28 cellular contexts compared by ENCODE assay signal in the genomic region with DNA sequence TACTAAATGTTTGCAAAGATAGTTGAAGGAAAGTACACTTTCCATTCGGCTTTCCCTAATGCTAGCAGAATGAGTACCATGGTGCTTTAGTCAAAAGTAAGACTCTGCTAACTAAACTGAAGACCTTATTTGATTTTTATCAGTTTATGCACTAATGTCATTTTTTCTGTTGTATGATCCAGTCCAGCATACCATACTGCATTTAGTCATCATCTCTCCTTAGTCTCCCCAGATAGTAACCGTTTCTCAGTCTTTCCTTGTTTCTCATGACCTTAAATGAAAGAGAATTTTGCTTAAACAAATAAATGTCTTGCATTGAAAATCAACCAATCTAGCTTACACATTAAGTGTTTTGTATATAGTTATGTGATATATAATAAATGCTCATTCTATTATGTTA.
"Had no signal": no experiment of that assay in that cellular context is flagged by ENCODE, and none has a peak within 500 bp of the region (broad histone marks: within the 10 kb centered on the region; RNA-seq: fewer than 3 reads in every experiment).

No MANE protein-coding gene starts in this region.

- H3K27ac ChIP-seq: body of pancreas, breast epithelium, Peyer's patch, WERI-Rb-1 had no signal

- H3K36me3 ChIP-seq: breast epithelium, Peyer's patch, WERI-Rb-1 had no signal

- DNase-seq: activated CD4-positive, alpha-beta T cell treated with anti-CD3 and anti-CD28 coated beads for 1 hour; activated CD4-positive, alpha-beta T cell treated with anti-CD3 and anti-CD28 coated beads for 48 hours; activated CD4-positive, alpha-beta T cell treated with anti-CD3 and anti-CD28 coated beads, Interleukin-2, amount 50 U/mL, for 4 hours; activated CD4-positive, CD25-positive, alpha-beta regulatory T cell; activated CD8-positive, alpha-beta T cell treated with anti-CD3 and anti-CD28 coated beads for 36 hours; activated effector memory CD4-positive, alpha-beta T cell treated with anti-CD3 and anti-CD28 coated beads, Interleukin-2, amount 50 U/mL, for 16 hours; activated naive CD4-positive, alpha-beta T cell; activated naive CD4-positive, alpha-beta T cell treated with anti-CD3 and anti-CD28 coated beads, Interleukin-2, amount 50 U/mL, for 16 hours; activated naive CD8-positive, alpha-beta T cell treated with anti-CD3 and anti-CD28 coated beads for 36 hours; activated T-cell treated with anti-CD3 and anti-CD28 coated beads, Interleukin-2, amount 50 U/mL, for 1 hour; activated T-cell treated with anti-CD3 and anti-CD28 coated beads, Interleukin-2, amount 50 U/mL, for 72 hours; body of pancreas; NCI-H1105; NCI-H1417 treated with DMSO at 0.1 percent for 48 hours; NCI-H2029; NCI-H2107; NCI-H2171; NCI-H510A; NCI-H526; NCI-H748 treated with DMSO at 0.1 percent for 48 hours; PC-3; Peyer's patch; RPMI8226; SHP77 treated with DMSO at 0.1 percent for 48 hours; T1000; WERI-Rb-1 had no signal

- H3K4me3 ChIP-seq: body of pancreas, breast epithelium, K562, Peyer's patch had no signal

- H3K9me3 ChIP-seq: body of pancreas, breast epithelium, Peyer's patch had no signal

- H3K27me3 ChIP-seq: body of pancreas, breast epithelium, Peyer's patch had no signal

- H3K4me1 ChIP-seq: body of pancreas, breast epithelium, Peyer's patch had no signal
